Comparison of ENCODE assay signal across 21 cellular contexts in the genomic region with DNA sequence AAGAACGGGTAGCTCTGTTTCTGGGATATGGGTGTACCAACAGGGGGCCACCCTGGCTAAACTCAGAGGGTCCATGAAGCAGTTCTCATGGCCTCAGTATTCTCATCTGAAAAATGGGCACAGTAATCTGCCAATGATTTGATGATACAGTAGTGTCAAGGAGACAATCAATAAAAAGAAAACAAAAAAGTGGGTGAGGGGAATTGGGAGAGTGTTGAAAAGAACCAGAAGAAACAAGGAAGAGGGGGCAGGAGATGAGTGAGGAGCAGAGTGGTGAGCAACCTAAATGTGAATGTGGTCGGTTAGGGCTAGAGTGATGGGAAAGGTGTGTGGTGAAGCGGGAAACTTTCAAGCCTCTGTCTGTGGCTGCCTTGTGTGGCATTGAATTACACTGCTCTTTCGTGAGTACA. TPM values are rescaled to one million over a fixed set of nuclear protein-coding genes. Genes with fewer than 3 reads are reported as not detected.
DNase-seq lines count a peak whose midpoint lies in the region; ATAC-seq, FAIRE-seq and TF ChIP-seq lines count a peak whose summit lies in the region.
"Had no signal": no experiment of that assay in that cellular context is flagged by ENCODE, and none has a peak within 500 bp of the region (broad histone marks: within the 10 kb centered on the region; RNA-seq: fewer than 3 reads in every experiment).

No MANE protein-coding gene starts in this region.

- peaks cover 18% of the 10 kb centered on the region for H3K9me3 Mint-ChIP-seq in T-helper 1 cell treated with Interleukin-12 subunit alpha and Interleukin-12 subunit beta and Interleukin-4 antibody, amounts not matched to agents 30 μg/mL and 1 μg/mL, for 36 hours
- peaks cover 4% of the 10 kb centered on the region for H3K9me3 Mint-ChIP-seq in activated naive CD8-positive, alpha-beta T cell (ENCODE audit: low read depth)
- H3K9me3 Mint-ChIP-seq in naive thymus-derived CD8-positive, alpha-beta T cell = peaks cover 0 to 17% (median 8%) of the 10 kb centered on the region in 9 donors

- no peaks in the 10 kb centered on the region for H3K27me3 Mint-ChIP-seq in T-helper 1 cell treated with Interleukin-12 subunit alpha and Interleukin-12 subunit beta and Interleukin-4 antibody, amounts not matched to agents 30 μg/mL and 1 μg/mL, for 36 hours (ENCODE audit: low read depth)
- H3K27me3 Mint-ChIP-seq in activated naive CD8-positive, alpha-beta T cell = no peaks in the 10 kb centered on the region
- H3K27me3 Mint-ChIP-seq in naive thymus-derived CD8-positive, alpha-beta T cell = no peaks in the 10 kb centered on the region

- POLR2A ChIA-PET in naive thymus-derived CD8-positive, alpha-beta T cell (lab: Charles Lee) = interaction anchor here (0.5 kb wide), 1 partner anchor 8 kb away, joined by 3 read pairs; no protein-coding TSS in a partner anchor

- ATAC-seq in GM18505 (IDR thresholded peaks at IDR 0.05; ENCODE audit: unreplicated experiment) = no peak
- ATAC-seq in naive thymus-derived CD8-positive, alpha-beta T cell = no peak
- ATAC-seq: gastrocnemius medialis, left ventricle myocardium superior, upper lobe of right lung had no signal

- H3K36me3 Mint-ChIP-seq in T-helper 1 cell treated with Interleukin-12 subunit alpha and Interleukin-12 subunit beta and Interleukin-4 antibody, amounts not matched to agents 30 μg/mL and 1 μg/mL, for 36 hours (ENCODE audit: low read depth) = peaks cover 32% of the 10 kb centered on the region
- H3K36me3 Mint-ChIP-seq in activated naive CD8-positive, alpha-beta T cell = peaks cover 32% of the 10 kb centered on the region
- H3K36me3 Mint-ChIP-seq in naive thymus-derived CD8-positive, alpha-beta T cell = peaks cover 0 to 14% (median 7%) of the 10 kb centered on the region in 3 donors

- peak overlapping the region; percentile 78 for H3K4me3 Mint-ChIP-seq in T-helper 1 cell treated with Interleukin-12 subunit alpha and Interleukin-12 subunit beta and Interleukin-4 antibody, amounts not matched to agents 30 μg/mL and 1 μg/mL, for 36 hours
- peak overlapping the region; percentile 87 for H3K4me3 Mint-ChIP-seq in activated naive CD8-positive, alpha-beta T cell
- peak overlapping the region in 9 of 10 donors; percentile 0 to 86 (median 40) for H3K4me3 Mint-ChIP-seq in naive thymus-derived CD8-positive, alpha-beta T cell

- H3K4me1 Mint-ChIP-seq in T-helper 1 cell treated with Interleukin-12 subunit alpha and Interleukin-12 subunit beta and Interleukin-4 antibody, amounts not matched to agents 30 μg/mL and 1 μg/mL, for 36 hours (ENCODE audit: low read depth) = peaks cover 73% of the 10 kb centered on the region
- peaks cover 88% of the 10 kb centered on the region for H3K4me1 Mint-ChIP-seq in activated naive CD8-positive, alpha-beta T cell (ENCODE audit: low read depth)
- H3K4me1 Mint-ChIP-seq in naive thymus-derived CD8-positive, alpha-beta T cell = peaks cover 30 to 76% (median 65%) of the 10 kb centered on the region in 4 donors

- peak overlapping the region; percentile 93 for H3K27ac Mint-ChIP-seq in T-helper 1 cell treated with Interleukin-12 subunit alpha and Interleukin-12 subunit beta and Interleukin-4 antibody, amounts not matched to agents 30 μg/mL and 1 μg/mL, for 36 hours
- peak overlapping the region; percentile 98 for H3K27ac Mint-ChIP-seq in activated naive CD8-positive, alpha-beta T cell
- peak overlapping the region in 7 of 10 donors; percentile 0 to 89 (median 58) for H3K27ac Mint-ChIP-seq in naive thymus-derived CD8-positive, alpha-beta T cell

- FAIRE-seq in RCC 7860 (lab: Jason Lieb, UNC) = no peak

- DNase-seq in T-helper 1 cell (no peak), RCC 7860 (ENCODE audit: low spot score) (no peak), NCI-H1105 treated with DMSO at 0.1 percent for 48 hours (lab: John Stamatoyannopoulos, UW) (no peak), mesenteric fat pad (ENCODE audit: low spot score) (no peak)
- no peak for DNase-seq in naive thymus-derived CD8-positive, alpha-beta T cell
- DNase-seq: 8988T; C1 segment of cervical spinal cord; DMS79 treated with DMSO at 0.1 percent for 48 hours; gastrocnemius medialis; HCEC 1CT; left ventricle myocardium superior; NCI-H2081; NCI-H526; nucleus accumbens; PC-9; stimulated activated CD4-positive, alpha-beta T cell treated with anti-CD3 and anti-CD28 coated beads, Interleukin-4, amount 100 ng/mL, for 4 hours; upper lobe of right lung had no signal

- TF ChIP-seq POLR2A in GM18505 (IDR thresholded peaks at IDR 0.05; ENCODE audit: borderline replicate concordance, extremely low read depth, insufficient read depth, insufficient read length) = peak; percentile 45

RNA-seq across cellular contexts. Expression of gene SLAMF7, which starts 2.0 kb away (rescaled TPM):
- 1 to 10 TPM; 4.5 to 6.2 TPM for total RNA-seq in naive thymus-derived CD8-positive, alpha-beta T cell
- 100 to 1,000 TPM in 1 of 3 donors, 1 to 10 TPM in 2; 3.8 to 102 (median 4.0) TPM for polyA plus RNA-seq in naive thymus-derived CD8-positive, alpha-beta T cell
- 0.64 TPM for total RNA-seq in mesenteric fat pad
- total RNA-seq: cerebellum had no signal

RNA-seq across cellular contexts. Expression of gene CD48, which starts 29.5 kb away (rescaled TPM):
- total RNA-seq in naive thymus-derived CD8-positive, alpha-beta T cell = 100 to 1,000 TPM; 272 to 276 TPM
- 100 to 1,000 TPM; 186 to 213 (median 200) TPM for polyA plus RNA-seq in naive thymus-derived CD8-positive, alpha-beta T cell
- total RNA-seq in mesenteric fat pad = 5.3 TPM
- total RNA-seq: PC-9 had no signal

RNA-seq across cellular contexts. Expression of gene LY9, which starts 54.9 kb away (rescaled TPM):
- 100 to 1,000 TPM; 150 to 156 TPM for total RNA-seq in naive thymus-derived CD8-positive, alpha-beta T cell
- 100 to 1,000 TPM; 167 to 223 (median 189) TPM for polyA plus RNA-seq in naive thymus-derived CD8-positive, alpha-beta T cell
- total RNA-seq in mesenteric fat pad = 0.64 TPM
- total RNA-seq: cerebellum, gastrocnemius medialis, left ventricle myocardium superior had no signal

Comparison
In these comparisons a context has a peak if more than half of its experiments do, and no peak if none do; other contexts are left out.
1. RNA of gene CD48, which starts 29.5 kb away (total RNA-seq): 272 to 276 TPM in naive thymus-derived CD8-positive, alpha-beta T cell; 5.3 TPM in mesenteric fat pad (single experiment); every median in the first group is over 10 times any median in the second.
2. RNA of gene LY9, which starts 54.9 kb away (total RNA-seq): 150 to 156 TPM in naive thymus-derived CD8-positive, alpha-beta T cell; 0.64 TPM in mesenteric fat pad (single experiment); every median in the first group is over 10 times any median in the second.
3. Peak in every context shown above with its lines, with median percentiles within 50 percentile points of each other: H3K27ac Mint-ChIP-seq and H3K4me3 Mint-ChIP-seq.